ENCODE assay signal across 11 cellular contexts in the genomic region with DNA sequence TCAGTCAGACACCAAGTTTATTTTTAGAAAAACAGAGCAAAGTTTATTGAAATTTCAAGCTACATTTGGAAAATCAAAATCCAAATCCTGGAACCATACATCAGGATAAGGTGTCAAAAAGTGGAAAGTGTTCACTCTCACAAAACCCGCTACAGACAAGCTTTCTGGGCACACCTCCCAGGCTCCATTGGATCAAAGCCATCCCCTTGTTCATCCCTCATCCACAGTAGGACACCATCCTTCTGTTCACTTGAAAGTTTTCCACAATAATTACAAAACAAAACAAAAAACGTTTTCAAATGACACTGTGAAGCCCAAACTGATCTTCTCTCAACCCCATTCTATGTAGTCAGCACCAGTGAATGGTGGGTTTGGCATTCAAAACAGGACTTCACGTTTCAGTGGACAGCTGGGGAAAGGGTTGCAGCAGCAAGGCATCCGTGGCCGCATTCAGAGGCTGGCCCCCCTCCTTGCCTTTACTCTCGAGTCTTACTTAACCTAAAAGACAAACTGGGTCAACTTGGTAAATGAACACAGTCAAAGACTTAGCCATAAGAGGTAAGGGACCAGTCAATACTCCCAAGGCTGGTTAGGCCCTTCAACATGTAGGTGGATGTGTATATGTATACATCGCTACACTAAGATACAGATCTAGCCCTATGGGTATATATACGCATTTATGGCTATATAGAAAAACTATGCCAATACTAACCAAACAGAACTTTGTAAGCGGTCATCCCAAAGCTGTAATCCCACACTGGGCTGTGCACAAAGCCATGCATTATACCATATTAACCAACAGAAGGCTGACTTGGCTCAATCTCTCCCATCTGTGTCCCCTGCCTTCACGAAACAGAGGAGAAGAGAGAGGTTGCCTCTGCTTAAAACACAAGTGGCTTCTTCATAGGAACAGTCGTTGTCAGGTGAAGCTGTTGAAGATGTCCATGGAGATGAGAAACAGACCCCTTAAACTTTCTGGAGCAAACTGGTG.
A peak's percentile ranks its signal among the peaks of the same experiment; 100 is the strongest.
DNase-seq lines count a peak whose midpoint lies in the region; ATAC-seq and TF ChIP-seq lines count a peak whose summit lies in the region.
"Had no signal": no experiment of that assay in that cellular context is flagged by ENCODE, and none has a peak within 500 bp of the region (broad histone marks: within the 10 kb centered on the region; RNA-seq: fewer than 3 reads in every experiment).

No MANE protein-coding gene starts in this region.

- peaks cover 63% of the 10 kb centered on the region for H3K4me1 Mint-ChIP-seq in activated CD4-positive, alpha-beta T cell treated with anti-CD3 and anti-CD28 coated beads for 36 hours
- H3K4me1 Mint-ChIP-seq in stimulated activated naive B cell treated with anti-CD40 and anti-IgM and Interleukin-4, amounts not matched to agents 10 μg/mL and 1 μg/mL and 100 μg/mL, for 72 hours, result peaks cover 30 to 79% of the 10 kb centered on the region in 2 donors

- no peak overlapping the region for H3K4me3 Mint-ChIP-seq in activated CD4-positive, alpha-beta T cell treated with anti-CD3 and anti-CD28 coated beads for 36 hours
- no peak overlapping the region for H3K4me3 Mint-ChIP-seq in stimulated activated naive B cell treated with anti-CD40 and anti-IgM and Interleukin-4, amounts not matched to agents 10 μg/mL and 1 μg/mL and 100 μg/mL, for 72 hours

- H3K9me3 Mint-ChIP-seq in activated CD4-positive, alpha-beta T cell treated with anti-CD3 and anti-CD28 coated beads for 36 hours (ENCODE audit: low read depth), result no peaks in the 10 kb centered on the region
- H3K9me3 Mint-ChIP-seq in stimulated activated naive B cell treated with anti-CD40 and anti-IgM and Interleukin-4, amounts not matched to agents 10 μg/mL and 1 μg/mL and 100 μg/mL, for 72 hours, result no peaks in the 10 kb centered on the region

- H3K27ac ChIP-seq in adrenal gland, result peak overlapping the region; percentile 84 to 98 (median 95)
- H3K27ac ChIP-seq: 22Rv1 had no signal

- ATAC-seq in activated CD4-positive, alpha-beta T cell treated with anti-CD3 and anti-CD28 coated beads for 36 hours, result no peak
- ATAC-seq in stimulated activated naive B cell treated with anti-CD40 and anti-IgM and Interleukin-4, amounts not matched to agents 10 μg/mL and 1 μg/mL and 100 μg/mL, for 72 hours (replicated peaks), result no peak
- no peak for ATAC-seq in GM18868 (IDR thresholded peaks at IDR 0.05; ENCODE audit: unreplicated experiment)

- H3K27ac Mint-ChIP-seq in activated CD4-positive, alpha-beta T cell treated with anti-CD3 and anti-CD28 coated beads for 36 hours, result peak overlapping the region; percentile 76
- H3K27ac Mint-ChIP-seq in stimulated activated naive B cell treated with anti-CD40 and anti-IgM and Interleukin-4, amounts not matched to agents 10 μg/mL and 1 μg/mL and 100 μg/mL, for 72 hours, result peak overlapping the region; percentile 98

- DNase-seq in activated CD4-positive, alpha-beta T cell treated with anti-CD3 and anti-CD28 coated beads for 36 hours, result no peak
- no peak for DNase-seq in activated CD4-positive, alpha-beta T cell treated with anti-CD3 and anti-CD28 coated beads for 48 hours
- DNase-seq in adrenal gland, result peak in 1 of 7 donors; percentile 34
- DNase-seq in kidney epithelial cell (ENCODE audit: low read depth), result no peak
- no peak for DNase-seq in stimulated activated naive B cell treated with anti-CD40 and anti-IgM and Interleukin-4, amounts not matched to agents 10 μg/mL and 1 μg/mL and 100 μg/mL, for 72 hours
- no peak for DNase-seq in NCI-H187 treated with DMSO at 0.1 percent for 48 hours (lab: John Stamatoyannopoulos, UW)
- no peak for DNase-seq in hippocampal formation (lab: John Stamatoyannopoulos, UW)
- DNase-seq: activated CD8-positive, alpha-beta memory T cell treated with anti-CD3 and anti-CD28 coated beads, Interleukin-2, amount 50 U/mL, for 4 hours; KG1 had no signal

- peaks cover 23% of the 10 kb centered on the region for H3K36me3 Mint-ChIP-seq in activated CD4-positive, alpha-beta T cell treated with anti-CD3 and anti-CD28 coated beads for 36 hours (ENCODE audit: low read depth)
- peaks cover 0 to 5% of the 10 kb centered on the region in 2 donors for H3K36me3 Mint-ChIP-seq in stimulated activated naive B cell treated with anti-CD40 and anti-IgM and Interleukin-4, amounts not matched to agents 10 μg/mL and 1 μg/mL and 100 μg/mL, for 72 hours

- H3K4me1 ChIP-seq in adrenal gland (replicated peaks in 1 of 2), result peaks cover 13 to 39% of the 10 kb centered on the region in 2 donors

- WGBS in adrenal gland, 4 donors, result 54 to 59% (median 56%) methylated on average over 7 to 11 of the region's 11 CpGs

- no peaks in the 10 kb centered on the region for H3K9me3 ChIP-seq in adrenal gland (replicated peaks in 1 of 3)

- TF ChIP-seq POLR2A in adrenal gland (IDR thresholded peaks at IDR 0.05), result no peak

- intact Hi-C loops in activated CD4-positive, alpha-beta T cell treated with anti-CD3 and anti-CD28 coated beads for 36 hours (cut with DNase I, micrococcal nuclease), result no loop called here
- intact Hi-C loops in adrenal gland (cut with DNase I), result loop anchor here in 1 of 2 donors (10.0 kb wide), 1 partner anchor 61 kb away; a partner anchor contains a TSS

- H3K27me3 ChIP-seq in adrenal gland (peaks cover 12% of the 10 kb centered on the region), kidney epithelial cell (ENCODE audit: control insufficient read depth, insufficient read depth, low read length) (no peaks in the 10 kb centered on the region)

- TF ChIP-seq CTCF in adrenal gland (IDR thresholded peaks at IDR 0.05) (no peak), kidney epithelial cell (IDR thresholded peaks at IDR 0.05; ENCODE audit: insufficient read depth, low read length, poor library complexity, severe bottlenecking) (no peak)

- H3K27me3 Mint-ChIP-seq in activated CD4-positive, alpha-beta T cell treated with anti-CD3 and anti-CD28 coated beads for 36 hours, result no peaks in the 10 kb centered on the region
- H3K27me3 Mint-ChIP-seq in stimulated activated naive B cell treated with anti-CD40 and anti-IgM and Interleukin-4, amounts not matched to agents 10 μg/mL and 1 μg/mL and 100 μg/mL, for 72 hours, result peaks cover 0 to 3% of the 10 kb centered on the region in 2 donors

- H3K36me3 ChIP-seq in adrenal gland (replicated peaks in 1 of 2) (peaks cover 0 to 23% of the 10 kb centered on the region in 2 donors), kidney epithelial cell (ENCODE audit: control insufficient read depth, insufficient read depth, low read length) (no peaks in the 10 kb centered on the region)

- POLR2A ChIA-PET in activated CD4-positive, alpha-beta T cell treated with anti-CD3 and anti-CD28 coated beads for 36 hours (lab: Charles Lee), result interaction anchor here (8.3 kb wide), 1 partner anchor 38 kb away, joined by 144 read pairs; no protein-coding TSS in a partner anchor

- CTCF ChIA-PET in activated CD4-positive, alpha-beta T cell treated with anti-CD3 and anti-CD28 coated beads for 36 hours (lab: Charles Lee), result interaction anchor here (0.6 to 11.6 kb wide), 3 partner anchors 38 to 234 kb away, joined by 3 to 191 read pairs (median 20); a partner anchor contains a TSS

- peak overlapping the region in 1 of 4 donors; percentile 79 for H3K4me3 ChIP-seq in adrenal gland
- H3K4me3 ChIP-seq in kidney epithelial cell (ENCODE audit: low read depth, low read length), result peak overlapping the region; percentile 1
